20 cellular contexts compared by ENCODE assay signal in the genomic region with DNA sequence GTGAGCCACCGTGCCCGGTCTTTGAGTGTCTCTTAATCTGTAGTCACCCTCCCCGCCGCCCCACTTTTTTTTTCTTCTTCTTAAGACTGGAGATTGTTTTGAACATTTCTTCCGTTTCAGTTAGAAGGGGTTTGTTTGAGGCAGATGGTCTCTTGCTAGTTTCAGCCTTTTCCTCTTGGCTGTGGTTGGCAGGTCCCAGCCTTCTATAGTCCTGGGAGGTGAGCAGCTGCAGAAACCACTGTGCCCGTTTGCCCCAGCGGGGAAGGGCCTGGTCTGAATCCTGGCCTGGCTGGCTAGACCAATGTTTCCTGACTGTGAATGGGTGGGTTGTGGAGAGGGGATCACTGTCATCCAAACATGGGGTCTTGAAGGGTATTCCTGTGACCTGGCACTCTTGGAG. TPM values are rescaled to one million over a fixed set of nuclear protein-coding genes. Genes with fewer than 3 reads are reported as not detected.
A peak's percentile ranks its signal among the peaks of the same experiment; 100 is the strongest.
DNase-seq lines count a peak whose midpoint lies in the region; ATAC-seq, FAIRE-seq and TF ChIP-seq lines count a peak whose summit lies in the region.
"Had no signal": no experiment of that assay in that cellular context is flagged by ENCODE, and none has a peak within 500 bp of the region (broad histone marks: within the 10 kb centered on the region; RNA-seq: fewer than 3 reads in every experiment).

No MANE protein-coding gene starts in this region.

- no peaks in the 10 kb centered on the region for H3K9me3 Mint-ChIP-seq in activated naive CD4-positive, alpha-beta T cell treated with anti-CD3 and anti-CD28 coated beads, Interleukin-2, amount 50 U/mL, for 24 hours

- peaks cover 63% of the 10 kb centered on the region for H3K4me1 Mint-ChIP-seq in activated naive CD4-positive, alpha-beta T cell treated with anti-CD3 and anti-CD28 coated beads, Interleukin-2, amount 50 U/mL, for 24 hours

- no peak for TF ChIP-seq POLR2A in GM12878 (IDR thresholded peaks at IDR 0.05; ENCODE audit: low read depth, low read length)

- intact Hi-C loops in OCI-LY7 (cut with micrococcal nuclease; ENCODE audit: unreplicated experiment) (no loop called here), GM12878 (cut with micrococcal nuclease; ENCODE audit: unreplicated experiment) (no loop called here)

- H3K27me3 Mint-ChIP-seq in activated naive CD4-positive, alpha-beta T cell treated with anti-CD3 and anti-CD28 coated beads, Interleukin-2, amount 50 U/mL, for 24 hours, result no peaks in the 10 kb centered on the region

- H3K36me3 ChIP-seq in OCI-LY7 (ENCODE audit: insufficient read depth, low read length) (peaks cover 70% of the 10 kb centered on the region), GM12878 (ENCODE audit: control insufficient read depth in 2 of 2, insufficient read depth in 2 of 2, low read length in 1 of 2) (peaks cover 0 to 5% of the 10 kb centered on the region in 2 experiments; a peak in 2 of 4 replicates), thymus (ENCODE audit: control insufficient read depth, insufficient read depth) (peaks cover 9% of the 10 kb centered on the region)
- H3K36me3 ChIP-seq: ovary, right lobe of liver had no signal

- H3K79me2 ChIP-seq in OCI-LY7 (ENCODE audit: insufficient read depth, low read depth, low read length) (peaks cover 90% of the 10 kb centered on the region), GM12878 (ENCODE audit: control insufficient read depth, insufficient read depth, low read length) (peaks cover 71% of the 10 kb centered on the region)

- H3K9me2 ChIP-seq in OCI-LY7 (ENCODE audit: insufficient read depth, low read length), result no peaks in the 10 kb centered on the region

- H3K4me3 ChIP-seq in OCI-LY7 (ENCODE audit: low read depth, low read length, poor library complexity, severe bottlenecking) (no peak overlapping the region), GM12878 (peak overlapping the region; percentile 83; the same call in 1 of the 2 replicates), thymus (ENCODE audit: low read length) (peak overlapping the region; percentile 37)
- H3K4me3 ChIP-seq: gastroesophageal sphincter, ovary, right lobe of liver had no signal

- H3K9me3 ChIP-seq in OCI-LY7 (ENCODE audit: low read length), result no peaks in the 10 kb centered on the region
- no peaks in the 10 kb centered on the region for H3K9me3 ChIP-seq in GM12878 (replicated peaks; ENCODE audit: control insufficient read depth, insufficient read depth, low read length)
- H3K9me3 ChIP-seq in thymus (ENCODE audit: control insufficient read depth), result no peaks in the 10 kb centered on the region
- H3K9me3 ChIP-seq: gastroesophageal sphincter, ovary, right lobe of liver had no signal

- CTCF ChIA-PET in OCI-LY7 (lab: Charles Lee; ENCODE audit: unreplicated experiment) (no interaction called here), GM12878 (lab: Yijun Ruan, JAX) (interaction anchor here (1.5 to 2.0 kb wide), 2 partner anchors 16 to 377 kb away, joined by 5 to 7 read pairs; no protein-coding TSS in a partner anchor)

- DNase-seq in activated naive CD4-positive, alpha-beta T cell treated with anti-CD3 and anti-CD28 coated beads, Interleukin-2, amount 50 U/mL, for 16 hours, result no peak
- DNase-seq in OCI-LY7 (ENCODE audit: low spot score), result no peak
- DNase-seq in GM12878 (ENCODE audit: low read depth, low spot score), result no peak
- no peak for DNase-seq in glomerular visceral epithelial cell (ENCODE audit: extremely low spot score)
- DNase-seq: activated gamma-delta T cell treated with Interleukin-2 at 50 U/mL for 16 hours; Calu3; erythroblast; left ventricle myocardium superior; NCI-H2081; NCI-H510A; OCI-M1; ovary; right lobe of liver; stimulated activated CD4-positive, alpha-beta T cell treated with anti-CD3 and anti-CD28 coated beads, Interleukin-1b, Interleukin-23, amount 100 ng/mL, for 48 hours had no signal

- H3K4me3 Mint-ChIP-seq in activated naive CD4-positive, alpha-beta T cell treated with anti-CD3 and anti-CD28 coated beads, Interleukin-2, amount 50 U/mL, for 24 hours, result peak overlapping the region; percentile 3

- no peaks in the 10 kb centered on the region for H4K20me1 ChIP-seq in OCI-LY7 (ENCODE audit: insufficient read depth, low read length)
- H4K20me1 ChIP-seq in GM12878 (ENCODE audit: control insufficient read depth, insufficient read depth), result no peaks in the 10 kb centered on the region

- TF ChIP-seq RAD21 in GM12878 (IDR thresholded peaks at IDR 0.05; ENCODE audit: insufficient read depth, low read depth, low read length), result no peak

- no peak overlapping the region; the same call in 1 of the 2 replicates for H3K9ac ChIP-seq in GM12878 (ENCODE audit: control insufficient read depth, insufficient read depth, low read length)

- ATAC-seq in GM12878 (no peak), GM21367 (IDR thresholded peaks at IDR 0.05; ENCODE audit: unreplicated experiment) (no peak), HG02642 (IDR thresholded peaks at IDR 0.05; ENCODE audit: poor library complexity, unreplicated experiment) (no peak)
- ATAC-seq: gastroesophageal sphincter, left ventricle myocardium superior, right lobe of liver had no signal

- in situ Hi-C loops in GM12878 (cut with MboI), result no loop called here

- POLR2A ChIA-PET in OCI-LY7 (lab: Charles Lee) (no interaction called here), GM12878 (lab: Charles Lee) (interaction anchor here (3.1 kb wide), 1 partner anchor 366 kb away, joined by 8 read pairs; no protein-coding TSS in a partner anchor)

- TF ChIP-seq CTCF in OCI-LY7 (conservative IDR thresholded peaks at IDR 0.05; ENCODE audit: low read length) (no peak), GM12878 (IDR thresholded peaks at IDR 0.05 in 2 of 3, conservative IDR thresholded peaks at IDR 0.05 in 1 of 3; ENCODE audit: control insufficient read depth in 2 of 3, extremely low read depth in 1 of 3, insufficient read depth in 1 of 3, low read depth in 3 of 3, low read length in 3 of 3) (no peak)

- no peak overlapping the region for H2AFZ ChIP-seq in OCI-LY7 (ENCODE audit: low read length)
- H2AFZ ChIP-seq in GM12878 (ENCODE audit: control insufficient read depth, low read depth, low read length), result no peak overlapping the region

- no peak for FAIRE-seq in GM12878 (lab: Jason Lieb, UNC)
- FAIRE-seq: TTC549 had no signal

- no peaks in the 10 kb centered on the region for H3K27me3 ChIP-seq in GM12878 (replicated peaks in 1 of 2; ENCODE audit: control insufficient read depth in 2 of 2, insufficient read depth in 2 of 2, low read length in 1 of 2)
- H3K27me3 ChIP-seq in thymus (ENCODE audit: control insufficient read depth, insufficient read depth), result no peaks in the 10 kb centered on the region
- H3K27me3 ChIP-seq: gastroesophageal sphincter, ovary, right lobe of liver had no signal

- TF ChIP-seq EP300 in GM12878 (IDR thresholded peaks at IDR 0.05; ENCODE audit: borderline replicate concordance in 1 of 2, control insufficient read depth in 1 of 2, low read depth in 2 of 2, low read length in 2 of 2), result no peak

- H3K36me3 Mint-ChIP-seq in activated naive CD4-positive, alpha-beta T cell treated with anti-CD3 and anti-CD28 coated beads, Interleukin-2, amount 50 U/mL, for 24 hours, result peaks cover 3% of the 10 kb centered on the region

- H3K4me1 ChIP-seq in OCI-LY7 (ENCODE audit: insufficient read depth, low read length, poor library complexity, severe bottlenecking) (peaks cover 62% of the 10 kb centered on the region), GM12878 (ENCODE audit: control insufficient read depth, insufficient read depth, low read length) (peaks cover 29% of the 10 kb centered on the region), thymus (ENCODE audit: control insufficient read depth, insufficient read depth, low read length) (peaks cover 45% of the 10 kb centered on the region)
- H3K4me1 ChIP-seq: right lobe of liver had no signal

- SMC1A ChIA-PET in GM12878 (lab: Charles Lee; ENCODE audit: uncharacterized antibody, unreplicated experiment), result interaction anchor here (1.0 to 1.1 kb wide), 2 partner anchors 27 to 28 kb away, joined by 3 to 4 read pairs; no protein-coding TSS in a partner anchor

- H3K27ac ChIP-seq in OCI-LY7 (ENCODE audit: low read depth, low read length, poor library complexity, severe bottlenecking) (peak overlapping the region; percentile 7), GM12878 (ENCODE audit: control insufficient read depth, insufficient read depth) (peak overlapping the region; percentile 48), thymus (ENCODE audit: low read depth) (peak overlapping the region; percentile 82)
- H3K27ac ChIP-seq: gastroesophageal sphincter, ovary, right lobe of liver had no signal

- peak overlapping the region; percentile 13; the same call in 1 of the 2 replicates for H3K4me2 ChIP-seq in OCI-LY7 (ENCODE audit: low read length)
- H3K4me2 ChIP-seq in GM12878 (ENCODE audit: control insufficient read depth, insufficient read depth), result peak overlapping the region; percentile 92

- peak overlapping the region; percentile 77 for H3K27ac Mint-ChIP-seq in activated naive CD4-positive, alpha-beta T cell treated with anti-CD3 and anti-CD28 coated beads, Interleukin-2, amount 50 U/mL, for 24 hours

- RAD21 ChIA-PET in GM12878 (lab: Charles Lee; ENCODE audit: unreplicated experiment), result interaction anchor here (3.3 kb wide), 1 partner anchor 32 kb away, joined by 12 read pairs; no protein-coding TSS in a partner anchor

- no TSS peak for BruUV-seq in OCI-LY7 (replicated peaks; lab: Mats Ljungman, UMichigan)
- BruUV-seq in GM12878 (replicated peaks; lab: Mats Ljungman, UMichigan), result no TSS peak

- WGBS in GM12878 (ENCODE audit: insufficient coverage, insufficient replicate concordance, low lambda C conversion rate, missing lambda C conversion rate), result 78% methylated on average over 7 of the region's 7 CpGs
- 8% methylated on average over 7 of the region's 7 CpGs for WGBS in thymus

RNA-seq across cellular contexts. Expression of a gene that starts 4.6 kb away (rescaled TPM):
- total RNA-seq in OCI-LY7 (2014; rRNA removed; shearing (Covaris generic)), result 51.9 and 64.1 TPM in 2 replicates
- total RNA-seq in OCI-LY7 (2022) (75.1 and 76.2 TPM in 2 replicates), GM12878 (2014; rRNA removed) (32.3 and 32.5 TPM in 2 replicates), GM12878 (2014; rRNA removed; fragmentation: Illumina TruSeq; extraction: Trizol) (13.4 and 13.8 TPM in 2 replicates), GM12878 (2021) (50.8 and 51.6 TPM in 2 replicates)
- total RNA-seq in GM12878 (2013; cell fraction: nucleolus; rRNA removed), result 82.8 and 96.3 TPM in 2 replicates
- 9.5 TPM for polyA plus RNA-seq in GM12878 (2011; ENCODE audit: low read depth)
- polyA plus RNA-seq in GM12878 (2011; rRNA removed) (9.8 and 18.7 TPM in 2 replicates), GM12878 (2014; fragmentation: Illumina TruSeq; extraction: Trizol) (12.4 and 25.4 TPM in 2 replicates), GM12878 (2014; fragmentation: Nextera tagmentation; extraction: Ambion mirVana) (1 to 10 TPM; 2.1 to 3.5 TPM), GM12878 (2014; rRNA removed) (28.3 and 28.8 TPM in 2 replicates), GM12878 (2016; fragmentation: Nextera tagmentation; extraction: Ambion mirVana) (10 to 100 TPM in 1 of 2 experiments, 1 to 10 TPM in 1; 7.5 to 24.2 TPM), thymus (27.7 TPM)
- 23.4 and 25.5 TPM in 2 replicates for polyA plus RNA-seq in GM12878 (2011; cell fraction: cytosol; rRNA removed)
- polyA plus RNA-seq in GM12878 (2011; cell fraction: nucleus; rRNA removed), result 62.3 and 80.4 TPM in 2 replicates
- 22.5 and 22.9 TPM in 2 replicates for polyA plus RNA-seq in GM12878 (2012)
- polyA minus RNA-seq in GM12878 (2011; rRNA and poly(A)+ RNA removed), result 25.9 and 47.3 TPM in 2 replicates
- 10.2 and 13.3 TPM in 2 replicates for polyA minus RNA-seq in GM12878 (2011; cell fraction: cytosol; rRNA and poly(A)+ RNA removed)
- polyA minus RNA-seq in GM12878 (2011; cell fraction: nucleus; rRNA and poly(A)+ RNA removed), result 30.1 and 47.2 TPM in 2 replicates

RNA-seq across cellular contexts. Expression of a gene that starts 30.1 kb away (rescaled TPM):
- 55.7 and 64.2 TPM in 2 replicates for total RNA-seq in OCI-LY7 (2014; rRNA removed; shearing (Covaris generic))
- total RNA-seq in OCI-LY7 (2022), result 72.5 and 75.2 TPM in 2 replicates
- 47.7 and 66.1 TPM in 2 replicates for total RNA-seq in GM12878 (2013; cell fraction: nucleolus; rRNA removed)
- 37.1 and 39.6 TPM in 2 replicates for total RNA-seq in GM12878 (2014; rRNA removed)
- total RNA-seq in GM12878 (2014; rRNA removed; fragmentation: Illumina TruSeq; extraction: Trizol), result 40.2 and 40.9 TPM in 2 replicates
- total RNA-seq in GM12878 (2021), result 41.7 and 43.5 TPM in 2 replicates
- 16.7 TPM for polyA plus RNA-seq in GM12878 (2011; ENCODE audit: low read depth)
- 57.3 and 86.6 TPM in 2 replicates for polyA plus RNA-seq in GM12878 (2011; rRNA removed)
- 32.0 and 38.7 TPM in 2 replicates for polyA plus RNA-seq in GM12878 (2011; cell fraction: cytosol; rRNA removed)
- 23.7 and 25.7 TPM in 2 replicates for polyA plus RNA-seq in GM12878 (2011; cell fraction: nucleus; rRNA removed)
- 26.4 and 27.5 TPM in 2 replicates for polyA plus RNA-seq in GM12878 (2012)
- polyA plus RNA-seq in GM12878 (2014; fragmentation: Illumina TruSeq; extraction: Trizol), result 40.3 and 43.2 TPM in 2 replicates
- polyA plus RNA-seq in GM12878 (2014; fragmentation: Nextera tagmentation; extraction: Ambion mirVana), result 10 to 100 TPM; 35.8 to 40.7 TPM
- 32.4 and 35.5 TPM in 2 replicates for polyA plus RNA-seq in GM12878 (2014; rRNA removed)
- 10 to 100 TPM; 35.0 to 40.4 TPM for polyA plus RNA-seq in GM12878 (2016; fragmentation: Nextera tagmentation; extraction: Ambion mirVana)
- polyA minus RNA-seq in GM12878 (2011; rRNA and poly(A)+ RNA removed), result 52.5 and 69.2 TPM in 2 replicates
- polyA minus RNA-seq in GM12878 (2011; cell fraction: cytosol; rRNA and poly(A)+ RNA removed), result 17.8 and 19.9 TPM in 2 replicates
- polyA minus RNA-seq in GM12878 (2011; cell fraction: nucleus; rRNA and poly(A)+ RNA removed), result 14.3 and 24.3 TPM in 2 replicates
- polyA plus RNA-seq in thymus, result 25.9 TPM

Comparison
In these comparisons a context has a peak if more than half of its experiments do, and no peak if none do; other contexts are left out.
1. H3K27ac ChIP-seq: peak in every context shown above with its lines; median percentile 82 in thymus; 48 in GM12878; 7 in OCI-LY7.